Comparison of ENCODE assay signal across 14 cellular contexts in genomic region chr1:118253310-118253903, GRCh38.
"Had no signal": no experiment of that assay in that cellular context is flagged by ENCODE, and none has a peak within 500 bp of the region (broad histone marks: within the 10 kb centered on the region; RNA-seq: fewer than 3 reads in every experiment).

No MANE protein-coding gene starts in this region.

- ATAC-seq: activated T-cell treated with anti-CD3 and anti-CD28 coated beads, Interleukin-2, amount 50 U/mL, for 4 hours; psoas muscle; stimulated activated naive CD8-positive, alpha-beta T cell treated with anti-CD3 and anti-CD28 coated beads, Interleukin-15, Interleukin-2, amounts not matched to agents 100 U/mL and 50 U/mL, for 24 hours had no signal

- DNase-seq: activated CD4-positive, alpha-beta memory T cell treated with anti-CD3 and anti-CD28 coated beads for 36 hours; activated CD4-positive, CD25-positive, alpha-beta regulatory T cell treated with anti-CD3 and anti-CD28 coated beads, Interleukin-2, amount 50 U/mL, for 72 hours; activated effector memory CD4-positive, alpha-beta T cell treated with anti-CD3 and anti-CD28 coated beads, Interleukin-2, amount 50 U/mL, for 16 hours; activated T-cell treated with anti-CD3 and anti-CD28 coated beads, Interleukin-2, amount 50 U/mL, for 4 hours; amygdala; cortex of kidney; effector memory CD4-positive, alpha-beta T cell; left ventricle myocardium inferior; nephron progenitor cell; psoas muscle; stimulated activated CD4-positive, alpha-beta T cell treated with anti-CD3 and anti-CD28 coated beads, Interleukin-2, amount 100 ng/mL, for 48 hours; stimulated activated naive CD8-positive, alpha-beta T cell treated with anti-CD3 and anti-CD28 coated beads, Interleukin-15, Interleukin-2, amounts not matched to agents 100 U/mL and 50 U/mL, for 24 hours; upper lobe of left lung had no signal

- H3K27ac ChIP-seq: left ventricle myocardium inferior, psoas muscle, suprapubic skin, upper lobe of left lung had no signal

- H3K36me3 ChIP-seq: left ventricle myocardium inferior, suprapubic skin, upper lobe of left lung had no signal

- H3K4me1 ChIP-seq: left ventricle myocardium inferior, suprapubic skin, upper lobe of left lung had no signal

- H3K4me3 ChIP-seq: left ventricle myocardium inferior, psoas muscle, suprapubic skin, upper lobe of left lung had no signal

- H3K27me3 ChIP-seq: suprapubic skin, upper lobe of left lung had no signal

- H3K9me3 ChIP-seq: left ventricle myocardium inferior, psoas muscle, suprapubic skin, upper lobe of left lung had no signal
